In genomic region chr12:2963154-2963759, GRCh38 we compare ENCODE assay signal across 1 cellular context.
TF ChIP-seq lines count a peak whose summit lies in the region.

No MANE protein-coding gene starts in this region.

TF ChIP-seq in HepG2, 621 proteins besides CTCF, POLR2A, EP300 and RAD21 (continued from another document and continues in another):
- peak; percentile 76; the same call in 1 of the 2 replicates for TF ChIP-seq ZBTB37 (CRISPR knock-in tag; IDR thresholded peaks at IDR 0.05)
- peak; percentile 88 for TF ChIP-seq CEBPG (CRISPR knock-in tag; IDR thresholded peaks at IDR 0.05)
- TF ChIP-seq ZNF263 (CRISPR knock-in tag; IDR thresholded peaks at IDR 0.05): peak; percentile 91
- 0 out of 2 replicates have a peak, but pooled peaks have one; percentile 26 for TF ChIP-seq RFXAP (CRISPR knock-in tag; IDR thresholded peaks at IDR 0.05; ENCODE audit: borderline replicate concordance)
- peak; percentile 54; the same call in 1 of the 2 replicates for TF ChIP-seq ZNF574 (CRISPR knock-in tag; IDR thresholded peaks at IDR 0.05)
- TF ChIP-seq CERS6 (CRISPR knock-in tag; IDR thresholded peaks at IDR 0.05): no peak
- TF ChIP-seq CCAR2 (optimal IDR thresholded peaks at IDR 0.05; ENCODE audit: low read depth, low read length): no peak
- TF ChIP-seq TCF7 (IDR thresholded peaks at IDR 0.05; ENCODE audit: low read depth): peak; percentile 87
- no peak; the same call in 1 of the 2 replicates for TF ChIP-seq SKIL (CRISPR knock-in tag; IDR thresholded peaks at IDR 0.05; ENCODE audit: borderline replicate concordance)
- no peak for TF ChIP-seq RFX1 (IDR thresholded peaks at IDR 0.05)
- no peak for TF ChIP-seq NCOA5 (CRISPR knock-in tag; IDR thresholded peaks at IDR 0.05)
- TF ChIP-seq NCOA2 (CRISPR knock-in tag; IDR thresholded peaks at IDR 0.05): peak; percentile 78
- TF ChIP-seq ZNF614 (CRISPR knock-in tag; IDR thresholded peaks at IDR 0.05; ENCODE audit: borderline replicate concordance): no peak
- TF ChIP-seq ZSCAN5A (CRISPR knock-in tag; IDR thresholded peaks at IDR 0.05; ENCODE audit: borderline replicate concordance): no peak; the same call in 1 of the 2 replicates
- peak; percentile 44; the same call in 1 of the 2 replicates for TF ChIP-seq PPARG (CRISPR knock-in tag; conservative IDR thresholded peaks at IDR 0.05)
- no peak for TF ChIP-seq SP2 (CRISPR knock-in tag; IDR thresholded peaks at IDR 0.05)
- TF ChIP-seq ZNF770 (CRISPR knock-in tag; IDR thresholded peaks at IDR 0.05): no peak
- no peak for TF ChIP-seq MTERF4 (CRISPR knock-in tag; IDR thresholded peaks at IDR 0.05)
- no peak for TF ChIP-seq ZNF713 (CRISPR knock-in tag; IDR thresholded peaks at IDR 0.05)
- TF ChIP-seq GABPB1 (CRISPR knock-in tag; IDR thresholded peaks at IDR 0.05): no peak; the same call in 1 of the 2 replicates
- no peak for TF ChIP-seq TIGD3 (CRISPR knock-in tag; IDR thresholded peaks at IDR 0.05; ENCODE audit: borderline replicate concordance)
- TF ChIP-seq BCLAF1 (IDR thresholded peaks at IDR 0.05): no peak
- no peak for TF ChIP-seq ZNF468 (CRISPR knock-in tag; IDR thresholded peaks at IDR 0.05)
- no peak for TF ChIP-seq CREBL2 (CRISPR knock-in tag; IDR thresholded peaks at IDR 0.05; ENCODE audit: borderline replicate concordance)
- TF ChIP-seq AFF4 (CRISPR knock-in tag; IDR thresholded peaks at IDR 0.05): no peak
- no peak for TF ChIP-seq POLR2AphosphoS2 (IDR thresholded peaks at IDR 0.05; ENCODE audit: low read depth, low read length)
- no peak for TF ChIP-seq ZNF430 (CRISPR knock-in tag; IDR thresholded peaks at IDR 0.05)
- TF ChIP-seq KLF13 (CRISPR knock-in tag; IDR thresholded peaks at IDR 0.05): no peak
- no peak for TF ChIP-seq ZNF12 (CRISPR knock-in tag; IDR thresholded peaks at IDR 0.05)
- no peak for TF ChIP-seq ZNF672 (CRISPR knock-in tag; IDR thresholded peaks at IDR 0.05)
- TF ChIP-seq MYPOP (CRISPR knock-in tag; IDR thresholded peaks at IDR 0.05): no peak
- no peak for TF ChIP-seq MXD3 (CRISPR knock-in tag; IDR thresholded peaks at IDR 0.05)
